Comparison of ENCODE assay signal across 1 cellular context in the genomic region with DNA sequence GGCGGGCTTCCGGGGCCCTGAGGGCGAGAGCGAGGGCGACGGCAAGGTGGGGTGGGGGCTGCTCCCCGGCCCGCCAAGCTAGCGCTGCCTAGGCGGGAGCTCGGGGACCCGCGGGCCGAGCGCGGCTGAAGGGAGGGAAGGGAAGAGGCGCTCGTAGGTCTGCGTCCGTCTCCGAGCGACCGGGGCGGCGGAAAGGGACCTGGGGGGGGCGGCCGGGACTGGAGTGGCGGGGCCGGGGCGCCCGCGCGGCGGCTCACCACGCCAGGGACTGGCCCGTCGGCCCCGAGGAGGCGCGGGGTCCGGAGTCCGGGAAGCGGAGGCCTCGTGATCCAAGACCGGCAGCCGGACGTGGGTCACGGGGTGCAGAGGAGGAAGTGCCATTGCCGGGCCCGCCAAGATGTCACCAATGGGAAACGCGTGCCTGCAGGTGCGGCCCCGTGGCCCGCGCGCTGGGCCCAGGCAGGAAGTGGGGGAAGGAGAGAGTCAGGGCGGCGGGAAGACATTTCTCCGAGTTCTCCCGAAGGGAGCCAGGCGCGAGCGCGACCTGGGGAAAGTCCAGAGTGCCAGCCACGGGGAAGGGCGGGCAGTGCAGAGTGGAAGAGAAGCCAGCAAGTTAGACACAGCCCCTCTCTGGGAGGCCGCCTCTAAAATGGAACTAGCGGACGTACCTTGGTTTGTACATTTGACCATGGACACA.
TF ChIP-seq lines count a peak whose summit lies in the region.

No MANE protein-coding gene starts in this region.

TF ChIP-seq in HepG2, 621 proteins besides CTCF, POLR2A, EP300 and RAD21 (continues in another document):
- peak; percentile 63; the same call in 1 of the 2 replicates for TF ChIP-seq ZNF234 (CRISPR knock-in tag; conservative IDR thresholded peaks at IDR 0.05)
- TF ChIP-seq SSRP1 (CRISPR knock-in tag; IDR thresholded peaks at IDR 0.05): no peak; the same call in 1 of the 2 replicates
- peak; percentile 60; the same call in 1 of the 2 replicates for TF ChIP-seq ZNF431 (CRISPR knock-in tag; IDR thresholded peaks at IDR 0.05; ENCODE audit: borderline replicate concordance, low read depth)
- peak; percentile 46 for TF ChIP-seq XRCC5 (optimal IDR thresholded peaks at IDR 0.05; ENCODE audit: low read length)
- TF ChIP-seq PAWR (CRISPR knock-in tag; IDR thresholded peaks at IDR 0.05; ENCODE audit: borderline replicate concordance): 0 out of 2 replicates have a peak, but pooled peaks have one; percentile 59
- TF ChIP-seq, protein P1, sequence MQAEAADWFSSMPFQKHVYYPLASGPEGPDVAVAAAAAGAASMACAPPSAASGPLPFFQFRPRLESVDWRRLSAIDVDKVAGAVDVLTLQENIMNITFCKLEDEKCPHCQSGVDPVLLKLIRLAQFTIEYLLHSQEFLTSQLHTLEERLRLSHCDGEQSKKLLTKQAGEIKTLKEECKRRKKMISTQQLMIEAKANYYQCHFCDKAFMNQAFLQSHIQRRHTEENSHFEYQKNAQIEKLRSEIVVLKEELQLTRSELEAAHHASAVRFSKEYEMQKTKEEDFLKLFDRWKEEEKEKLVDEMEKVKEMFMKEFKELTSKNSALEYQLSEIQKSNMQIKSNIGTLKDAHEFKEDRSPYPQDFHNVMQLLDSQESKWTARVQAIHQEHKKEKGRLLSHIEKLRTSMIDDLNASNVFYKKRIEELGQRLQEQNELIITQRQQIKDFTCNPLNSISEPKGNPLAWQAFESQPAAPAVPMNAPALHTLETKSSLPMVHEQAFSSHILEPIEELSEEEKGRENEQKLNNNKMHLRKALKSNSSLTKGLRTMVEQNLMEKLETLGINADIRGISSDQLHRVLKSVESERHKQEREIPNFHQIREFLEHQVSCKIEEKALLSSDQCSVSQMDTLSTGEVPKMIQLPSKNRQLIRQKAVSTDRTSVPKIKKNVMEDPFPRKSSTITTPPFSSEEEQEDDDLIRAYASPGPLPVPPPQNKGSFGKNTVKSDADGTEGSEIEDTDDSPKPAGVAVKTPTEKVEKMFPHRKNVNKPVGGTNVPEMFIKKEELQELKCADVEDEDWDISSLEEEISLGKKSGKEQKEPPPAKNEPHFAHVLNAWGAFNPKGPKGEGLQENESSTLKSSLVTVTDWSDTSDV (CRISPR knock-in tag; IDR thresholded peaks at IDR 0.05): peak; percentile 97; the same call in 1 of the 2 replicates
- TF ChIP-seq ARHGAP35 (CRISPR knock-in tag; IDR thresholded peaks at IDR 0.05; ENCODE audit: borderline replicate concordance): 0 out of 2 replicates have a peak, but pooled peaks have one; percentile 77
- no peak for TF ChIP-seq ZNF83 (CRISPR knock-in tag; IDR thresholded peaks at IDR 0.05; ENCODE audit: borderline replicate concordance)
- TF ChIP-seq MXD4 (CRISPR knock-in tag; IDR thresholded peaks at IDR 0.05): peak; percentile 90
- peak; percentile 88; the same call in 1 of the 2 replicates for TF ChIP-seq NKX3-1 (CRISPR knock-in tag; IDR thresholded peaks at IDR 0.05)
- peak; percentile 78; the same call in 1 of the 2 replicates for TF ChIP-seq ZNF766 (CRISPR knock-in tag; IDR thresholded peaks at IDR 0.05; ENCODE audit: borderline replicate concordance)
- TF ChIP-seq ZNF549 (CRISPR knock-in tag; IDR thresholded peaks at IDR 0.05): no peak
- TF ChIP-seq RBM22 (optimal IDR thresholded peaks at IDR 0.05; ENCODE audit: low read length): peak; percentile 97
- peak; percentile 97 for TF ChIP-seq ZNF232 (CRISPR knock-in tag; IDR thresholded peaks at IDR 0.05; ENCODE audit: borderline replicate concordance)
- TF ChIP-seq, protein P2, sequence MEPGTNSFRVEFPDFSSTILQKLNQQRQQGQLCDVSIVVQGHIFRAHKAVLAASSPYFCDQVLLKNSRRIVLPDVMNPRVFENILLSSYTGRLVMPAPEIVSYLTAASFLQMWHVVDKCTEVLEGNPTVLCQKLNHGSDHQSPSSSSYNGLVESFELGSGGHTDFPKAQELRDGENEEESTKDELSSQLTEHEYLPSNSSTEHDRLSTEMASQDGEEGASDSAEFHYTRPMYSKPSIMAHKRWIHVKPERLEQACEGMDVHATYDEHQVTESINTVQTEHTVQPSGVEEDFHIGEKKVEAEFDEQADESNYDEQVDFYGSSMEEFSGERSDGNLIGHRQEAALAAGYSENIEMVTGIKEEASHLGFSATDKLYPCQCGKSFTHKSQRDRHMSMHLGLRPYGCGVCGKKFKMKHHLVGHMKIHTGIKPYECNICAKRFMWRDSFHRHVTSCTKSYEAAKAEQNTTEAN (CRISPR knock-in tag; conservative IDR thresholded peaks at IDR 0.05): peak; percentile 95
- TF ChIP-seq SPEN (CRISPR knock-in tag; IDR thresholded peaks at IDR 0.05; ENCODE audit: low read depth): peak; percentile 94
- peak; percentile 86 for TF ChIP-seq YEATS2 (CRISPR knock-in tag; IDR thresholded peaks at IDR 0.05; ENCODE audit: borderline replicate concordance)
- TF ChIP-seq ZNF160 (CRISPR knock-in tag; IDR thresholded peaks at IDR 0.05): peak; percentile 53; the same call in 1 of the 2 replicates
- peak; percentile 93 for TF ChIP-seq ZNF724P (CRISPR knock-in tag; IDR thresholded peaks at IDR 0.05; ENCODE audit: borderline replicate concordance)
- TF ChIP-seq CBX1 (IDR thresholded peaks at IDR 0.05; ENCODE audit: low read depth): no peak
- peak; percentile 64 for TF ChIP-seq FOXP4 (CRISPR knock-in tag; IDR thresholded peaks at IDR 0.05)
- peak; percentile 90; the same call in 1 of the 2 replicates for TF ChIP-seq ZZZ3 (CRISPR knock-in tag; IDR thresholded peaks at IDR 0.05; ENCODE audit: borderline replicate concordance)
- TF ChIP-seq, protein P3, sequence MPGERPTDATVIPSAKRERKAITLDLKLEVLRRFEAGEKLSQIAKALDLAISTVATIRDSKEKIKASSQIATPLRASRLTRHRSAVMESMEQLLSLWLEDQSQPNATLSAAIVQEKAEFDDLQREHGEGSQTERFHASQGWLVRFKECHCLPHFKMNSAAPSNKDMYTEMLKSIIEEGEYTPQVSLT (CRISPR knock-in tag; IDR thresholded peaks at IDR 0.05; ENCODE audit: borderline replicate concordance, low read depth): no peak
- TF ChIP-seq, protein P4, sequence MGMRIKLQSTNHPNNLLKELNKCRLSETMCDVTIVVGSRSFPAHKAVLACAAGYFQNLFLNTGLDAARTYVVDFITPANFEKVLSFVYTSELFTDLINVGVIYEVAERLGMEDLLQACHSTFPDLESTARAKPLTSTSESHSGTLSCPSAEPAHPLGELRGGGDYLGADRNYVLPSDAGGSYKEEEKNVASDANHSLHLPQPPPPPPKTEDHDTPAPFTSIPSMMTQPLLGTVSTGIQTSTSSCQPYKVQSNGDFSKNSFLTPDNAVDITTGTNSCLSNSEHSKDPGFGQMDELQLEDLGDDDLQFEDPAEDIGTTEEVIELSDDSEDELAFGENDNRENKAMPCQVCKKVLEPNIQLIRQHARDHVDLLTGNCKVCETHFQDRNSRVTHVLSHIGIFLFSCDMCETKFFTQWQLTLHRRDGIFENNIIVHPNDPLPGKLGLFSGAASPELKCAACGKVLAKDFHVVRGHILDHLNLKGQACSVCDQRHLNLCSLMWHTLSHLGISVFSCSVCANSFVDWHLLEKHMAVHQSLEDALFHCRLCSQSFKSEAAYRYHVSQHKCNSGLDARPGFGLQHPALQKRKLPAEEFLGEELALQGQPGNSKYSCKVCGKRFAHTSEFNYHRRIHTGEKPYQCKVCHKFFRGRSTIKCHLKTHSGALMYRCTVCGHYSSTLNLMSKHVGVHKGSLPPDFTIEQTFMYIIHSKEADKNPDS (CRISPR knock-in tag; IDR thresholded peaks at IDR 0.05): no peak; the same call in 1 of the 2 replicates
- TF ChIP-seq RFX1 (IDR thresholded peaks at IDR 0.05): no peak
- peak; percentile 65; the same call in 1 of the 2 replicates for TF ChIP-seq ZNF142 (CRISPR knock-in tag; IDR thresholded peaks at IDR 0.05)
- TF ChIP-seq KAT7 (CRISPR knock-in tag; IDR thresholded peaks at IDR 0.05; ENCODE audit: borderline replicate concordance): peak; percentile 69
- TF ChIP-seq, protein P5, sequence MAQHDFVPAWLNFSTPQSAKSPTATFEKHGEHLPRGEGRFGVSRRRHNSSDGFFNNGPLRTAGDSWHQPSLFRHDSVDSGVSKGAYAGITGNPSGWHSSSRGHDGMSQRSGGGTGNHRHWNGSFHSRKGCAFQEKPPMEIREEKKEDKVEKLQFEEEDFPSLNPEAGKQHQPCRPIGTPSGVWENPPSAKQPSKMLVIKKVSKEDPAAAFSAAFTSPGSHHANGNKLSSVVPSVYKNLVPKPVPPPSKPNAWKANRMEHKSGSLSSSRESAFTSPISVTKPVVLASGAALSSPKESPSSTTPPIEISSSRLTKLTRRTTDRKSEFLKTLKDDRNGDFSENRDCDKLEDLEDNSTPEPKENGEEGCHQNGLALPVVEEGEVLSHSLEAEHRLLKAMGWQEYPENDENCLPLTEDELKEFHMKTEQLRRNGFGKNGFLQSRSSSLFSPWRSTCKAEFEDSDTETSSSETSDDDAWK (CRISPR knock-in tag; IDR thresholded peaks at IDR 0.05): no peak
- no peak; the same call in 1 of the 2 replicates for TF ChIP-seq AKAP8 (CRISPR knock-in tag; IDR thresholded peaks at IDR 0.05)
- peak; percentile 92 for TF ChIP-seq MED1 (CRISPR knock-in tag; IDR thresholded peaks at IDR 0.05)
- TF ChIP-seq ZNF337 (CRISPR knock-in tag; IDR thresholded peaks at IDR 0.05; ENCODE audit: borderline replicate concordance, low read depth): no peak; the same call in 1 of the 2 replicates
- TF ChIP-seq ZNF44 (CRISPR knock-in tag; IDR thresholded peaks at IDR 0.05): no peak
- peak; percentile 58; the same call in 1 of the 2 replicates for TF ChIP-seq ZNF543 (CRISPR knock-in tag; IDR thresholded peaks at IDR 0.05)
- TF ChIP-seq ZSCAN22 (CRISPR knock-in tag; IDR thresholded peaks at IDR 0.05): no peak
- peak; percentile 54 for TF ChIP-seq HMG20B (CRISPR knock-in tag; conservative IDR thresholded peaks at IDR 0.05)
- TF ChIP-seq ZNF20 (CRISPR knock-in tag; IDR thresholded peaks at IDR 0.05): no peak
- TF ChIP-seq, protein P6, sequence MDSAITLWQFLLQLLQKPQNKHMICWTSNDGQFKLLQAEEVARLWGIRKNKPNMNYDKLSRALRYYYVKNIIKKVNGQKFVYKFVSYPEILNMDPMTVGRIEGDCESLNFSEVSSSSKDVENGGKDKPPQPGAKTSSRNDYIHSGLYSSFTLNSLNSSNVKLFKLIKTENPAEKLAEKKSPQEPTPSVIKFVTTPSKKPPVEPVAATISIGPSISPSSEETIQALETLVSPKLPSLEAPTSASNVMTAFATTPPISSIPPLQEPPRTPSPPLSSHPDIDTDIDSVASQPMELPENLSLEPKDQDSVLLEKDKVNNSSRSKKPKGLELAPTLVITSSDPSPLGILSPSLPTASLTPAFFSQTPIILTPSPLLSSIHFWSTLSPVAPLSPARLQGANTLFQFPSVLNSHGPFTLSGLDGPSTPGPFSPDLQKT (CRISPR knock-in tag; IDR thresholded peaks at IDR 0.05; ENCODE audit: borderline replicate concordance): peak; percentile 81; the same call in 1 of the 2 replicates
